ENCODE assay signal across 8 cellular contexts in genomic region chr15:74780983-74781672, GRCh38. TPM values are rescaled to one million over a fixed set of nuclear protein-coding genes. Genes with fewer than 3 reads are reported as not detected.
DNase-seq lines count a peak whose midpoint lies in the region; ATAC-seq and TF ChIP-seq lines count a peak whose summit lies in the region.

No MANE protein-coding gene starts in this region.

- peak overlapping the region; percentile 100 for H3K27ac ChIP-seq in BLaER1
- H3K27ac ChIP-seq in HUES48 (ENCODE audit: low read depth, low read length), result no peak overlapping the region
- H3K27ac ChIP-seq in right atrium auricular region, result peak overlapping the region; percentile 72 to 91
- peak overlapping the region; percentile 72 to 99 (median 96) for H3K27ac ChIP-seq in spleen

- H3K4me2 ChIP-seq in BLaER1, result peak overlapping the region; percentile 97

- intact Hi-C loops in spleen (cut with DNase I; ENCODE audit: low total_unique reads), result loop anchor here (5.0 kb wide), 1 partner anchor 61 kb away; the partner anchor contains the start of gene ULK3

- H3K9me3 ChIP-seq in BLaER1 (no peaks in the 10 kb centered on the region), HUES48 (ENCODE audit: control insufficient read depth, insufficient read depth, low read length) (no peaks in the 10 kb centered on the region), right atrium auricular region (no peaks in the 10 kb centered on the region), spleen (no peaks in the 10 kb centered on the region)

- peak overlapping the region; percentile 86 for H3K4me3 Mint-ChIP-seq in activated CD4-positive, alpha-beta T cell treated with anti-CD3 and anti-CD28 coated beads, Interleukin-2, amount 10 ng/mL, durations not matched to agents 7 days and 5 days

- peaks cover 42% of the 10 kb centered on the region for H3K36me3 Mint-ChIP-seq in activated CD4-positive, alpha-beta T cell treated with anti-CD3 and anti-CD28 coated beads, Interleukin-2, amount 10 ng/mL, durations not matched to agents 7 days and 5 days (ENCODE audit: low read depth)

- H3K4me1 Mint-ChIP-seq in activated CD4-positive, alpha-beta T cell treated with anti-CD3 and anti-CD28 coated beads, Interleukin-2, amount 10 ng/mL, durations not matched to agents 7 days and 5 days, result peaks cover 65% of the 10 kb centered on the region

- peak; percentile 55 for DNase-seq in activated CD4-positive, alpha-beta T cell treated with anti-CD3 and anti-CD28 coated beads, Interleukin-2, amount 10 ng/mL, durations not matched to agents 7 days and 5 days
- DNase-seq in right atrium auricular region (ENCODE audit: low spot score) (no peak), spleen (peak; percentile 87), hippocampal formation (lab: John Stamatoyannopoulos, UW) (no peak)

- CTCF ChIA-PET in activated CD4-positive, alpha-beta T cell treated with anti-CD3 and anti-CD28 coated beads, Interleukin-2, amount 10 ng/mL, durations not matched to agents 7 days and 5 days (lab: Charles Lee), result interaction anchor here (0.6 to 27.9 kb wide), 12 partner anchors 11 to 169 kb away, joined by 3 to 930 read pairs (median 4); partner anchors contain the start of genes CPLX3, LMAN1L and ULK3

- no peak for ATAC-seq in HG02588 (IDR thresholded peaks at IDR 0.05; ENCODE audit: unreplicated experiment)
- no peak for ATAC-seq in HG02970 (IDR thresholded peaks at IDR 0.05; ENCODE audit: low FRiP score, unreplicated experiment)

- no peaks in the 10 kb centered on the region for H3K27me3 ChIP-seq in BLaER1
- H3K27me3 ChIP-seq in HUES48 (ENCODE audit: control insufficient read depth, insufficient read depth, low read length), result peaks cover 18% of the 10 kb centered on the region
- no peaks in the 10 kb centered on the region for H3K27me3 ChIP-seq in right atrium auricular region
- no peaks in the 10 kb centered on the region for H3K27me3 ChIP-seq in spleen (replicated peaks in 1 of 7)

- TF ChIP-seq POLR2A in spleen (IDR thresholded peaks at IDR 0.05), result peak in 1 of 3 donors; percentile 7

- POLR2A ChIA-PET in activated CD4-positive, alpha-beta T cell treated with anti-CD3 and anti-CD28 coated beads, Interleukin-2, amount 10 ng/mL, durations not matched to agents 7 days and 5 days (lab: Charles Lee), result interaction anchor here (0.6 to 1.7 kb wide), 3 partner anchors 9 to 193 kb away, joined by 3 to 5 read pairs (median 5); no protein-coding TSS in a partner anchor

- peaks cover 27% of the 10 kb centered on the region for H4K20me1 ChIP-seq in BLaER1

- H3K27ac Mint-ChIP-seq in activated CD4-positive, alpha-beta T cell treated with anti-CD3 and anti-CD28 coated beads, Interleukin-2, amount 10 ng/mL, durations not matched to agents 7 days and 5 days, result peak overlapping the region; percentile 92

- H3K9me3 Mint-ChIP-seq in activated CD4-positive, alpha-beta T cell treated with anti-CD3 and anti-CD28 coated beads, Interleukin-2, amount 10 ng/mL, durations not matched to agents 7 days and 5 days, result no peaks in the 10 kb centered on the region

- H3K9ac ChIP-seq in BLaER1 (peak overlapping the region; percentile 98), HUES48 (ENCODE audit: low read depth, low read length) (no peak overlapping the region)

- H3K4me3 ChIP-seq in BLaER1, result peak overlapping the region; percentile 84
- H3K4me3 ChIP-seq in HUES48 (ENCODE audit: low read depth, low read length), result peak overlapping the region; percentile 72
- H3K4me3 ChIP-seq in right atrium auricular region, result peak overlapping the region; percentile 20 to 80
- H3K4me3 ChIP-seq in spleen, result peak overlapping the region; percentile 28 to 98 (median 86)

- H3K4me1 ChIP-seq in BLaER1 (peaks cover 90% of the 10 kb centered on the region), HUES48 (ENCODE audit: control insufficient read depth, insufficient read depth, low read length) (peaks cover 13% of the 10 kb centered on the region), right atrium auricular region (peaks cover 0 to 77% of the 10 kb centered on the region in 2 donors), spleen (peaks cover 75 to 93% (median 89%) of the 10 kb centered on the region in 6 donors)

- H3K27me3 Mint-ChIP-seq in activated CD4-positive, alpha-beta T cell treated with anti-CD3 and anti-CD28 coated beads, Interleukin-2, amount 10 ng/mL, durations not matched to agents 7 days and 5 days, result no peaks in the 10 kb centered on the region

- H3K36me3 ChIP-seq in BLaER1 (no peaks in the 10 kb centered on the region), HUES48 (ENCODE audit: control insufficient read depth, insufficient read depth, low read length) (no peaks in the 10 kb centered on the region), right atrium auricular region (no peaks in the 10 kb centered on the region), spleen (peaks cover 0 to 17% (median 0%) of the 10 kb centered on the region in 6 donors)

- TF ChIP-seq CTCF in right atrium auricular region (IDR thresholded peaks at IDR 0.05) (no peak), spleen (IDR thresholded peaks at IDR 0.05 in 8 of 11, conservative IDR thresholded peaks at IDR 0.05 in 3 of 11) (peak in 1 of 11 experiments; percentile 4)

- 3 to 5% (median 5%) methylated on average over 18 of the region's 18 CpGs for WGBS in spleen, 5 donors

RNA-seq across cellular contexts. Expression of gene CSK, which starts 0.8 kb away (rescaled TPM):
- 100 to 1,000 TPM; 315 to 348 TPM for total RNA-seq in activated CD4-positive, alpha-beta T cell treated with anti-CD3 and anti-CD28 coated beads, Interleukin-2, amount 10 ng/mL, durations not matched to agents 7 days and 5 days
- total RNA-seq in right atrium auricular region (10 to 100 TPM; 25.6 to 26.8 TPM), spleen (100 to 1,000 TPM; 121 to 281 (median 197) TPM)
- polyA plus RNA-seq in spleen, result 100 to 1,000 TPM; 150 to 244 (median 187) TPM

RNA-seq across cellular contexts. Expression of gene LMAN1L, which starts 31.5 kb away (rescaled TPM):
- under 1 TPM; 0.87 to 0.92 TPM for total RNA-seq in activated CD4-positive, alpha-beta T cell treated with anti-CD3 and anti-CD28 coated beads, Interleukin-2, amount 10 ng/mL, durations not matched to agents 7 days and 5 days
- 10 to 100 TPM; 13.8 to 88.7 TPM for total RNA-seq in right atrium auricular region
- total RNA-seq in spleen, result 100 to 1,000 TPM in 4 of 7 donors, 10 to 100 TPM in 3; 55.3 to 164 (median 106) TPM
- 10 to 100 TPM in 2 of 3 donors, 1 to 10 TPM in 1; 2.4 to 36.8 (median 25.6) TPM for polyA plus RNA-seq in spleen

RNA-seq across cellular contexts. Expression of gene CYP1A2, which starts 32.5 kb away (rescaled TPM):
- not detected for total RNA-seq in activated CD4-positive, alpha-beta T cell treated with anti-CD3 and anti-CD28 coated beads, Interleukin-2, amount 10 ng/mL, durations not matched to agents 7 days and 5 days
- total RNA-seq in right atrium auricular region (not detected), spleen (not detected)
- polyA plus RNA-seq in spleen, result not detected

RNA-seq across cellular contexts. Expression of gene CPLX3, which starts 45.3 kb away (rescaled TPM):
- under 1 TPM; 0.12 to 0.19 TPM for total RNA-seq in activated CD4-positive, alpha-beta T cell treated with anti-CD3 and anti-CD28 coated beads, Interleukin-2, amount 10 ng/mL, durations not matched to agents 7 days and 5 days
- 10 to 100 TPM in 1 of 2 donors, 1 to 10 TPM in 1; 1.1 to 10.8 TPM for total RNA-seq in right atrium auricular region
- total RNA-seq in spleen, result 10 to 100 TPM; 17.7 to 73.7 (median 37.0) TPM
- 100 to 1,000 TPM in 2 of 3 donors, 10 to 100 TPM in 1; 28.9 to 207 (median 127) TPM for polyA plus RNA-seq in spleen

RNA-seq across cellular contexts. Expression of gene CYP1A1, which starts 55.8 kb away (rescaled TPM):
- total RNA-seq in activated CD4-positive, alpha-beta T cell treated with anti-CD3 and anti-CD28 coated beads, Interleukin-2, amount 10 ng/mL, durations not matched to agents 7 days and 5 days, result 1 to 10 TPM; 2.2 to 2.9 TPM
- total RNA-seq in right atrium auricular region, result 1 to 10 TPM in 1 of 2 donors, not detected in 1; 1.0 TPM
- total RNA-seq in spleen, result 1 to 10 TPM in 1 of 7 donors, not detected in 6; 1.1 TPM
- polyA plus RNA-seq in spleen, result under 1 TPM; 0.03 to 0.06 (median 0.04) TPM

Comparison
In these comparisons a context has a peak if more than half of its experiments do, and no peak if none do; other contexts are left out.
1. DNase-seq: peak in activated CD4-positive, alpha-beta T cell treated with anti-CD3 and anti-CD28 coated beads, Interleukin-2, amount 10 ng/mL, durations not matched to agents 7 days and 5 days (single experiment) and spleen (single experiment); none in right atrium auricular region (single experiment) and hippocampal formation (0 of 2).
2. RNA of gene CSK, which starts 0.8 kb away (total RNA-seq): 315 to 348 TPM in activated CD4-positive, alpha-beta T cell treated with anti-CD3 and anti-CD28 coated beads, Interleukin-2, amount 10 ng/mL, durations not matched to agents 7 days and 5 days and 121 to 281 TPM in spleen; 25.6 to 26.8 TPM in right atrium auricular region; every median in the first group is over 4 times any median in the second.
3. RNA of gene LMAN1L, which starts 31.5 kb away (total RNA-seq): 55.3 to 164 TPM in spleen and 13.8 to 88.7 TPM in right atrium auricular region; 0.87 to 0.92 TPM in activated CD4-positive, alpha-beta T cell treated with anti-CD3 and anti-CD28 coated beads, Interleukin-2, amount 10 ng/mL, durations not matched to agents 7 days and 5 days; every median in the first group is over 4 times any median in the second.
4. Peak in every context shown above with its lines, with median percentiles within 50 percentile points of each other: H3K4me3 ChIP-seq.